27 cellular contexts compared by ENCODE assay signal in genomic region chr2:215429424-215429823, GRCh38. TPM values are rescaled to one million over a fixed set of nuclear protein-coding genes. Genes with fewer than 3 reads are reported as not detected.
DNase-seq lines count a peak whose midpoint lies in the region; ATAC-seq, FAIRE-seq and TF ChIP-seq lines count a peak whose summit lies in the region.
"Had no signal": no experiment of that assay in that cellular context is flagged by ENCODE, and none has a peak within 500 bp of the region (broad histone marks: within the 10 kb centered on the region; RNA-seq: fewer than 3 reads in every experiment).

No MANE protein-coding gene starts in this region.

- DNase-seq in HepG2 (ENCODE audit: low spot score), result no peak
- DNase-seq in right lobe of liver, result no peak
- DNase-seq in esophagus muscularis mucosa (ENCODE audit: extremely low spot score), result no peak
- DNase-seq in mesenchymal stem cell, result no peak
- no peak for DNase-seq in NCI-H2029 treated with DMSO at 0.1 percent for 48 hours (lab: John Stamatoyannopoulos, UW)
- no peak for DNase-seq in HTR-8/SVneo (ENCODE audit: insufficient read length, low spot score)
- DNase-seq: 8988T; activated CD4-positive, alpha-beta memory T cell treated with anti-CD3 and anti-CD28 coated beads for 36 hours; activated CD4-positive, CD25-positive, alpha-beta regulatory T cell treated with anti-CD3 and anti-CD28 coated beads, Interleukin-2, amount 50 U/mL, for 72 hours; activated CD8-positive, alpha-beta memory T cell treated with anti-CD3 and anti-CD28 coated beads, Interleukin-2, amount 50 U/mL, for 4 hours; caudate nucleus; dermis blood vessel endothelial cell; DMS53; GDM1; KBM-7; left colon; MG63; NCI-H1436; NCI-H2107; NCI-H446; RPMI8226; stimulated activated naive CD4-positive, alpha-beta T cell treated with Interleukin-2 at 50 U/mL for 16 hours; testis had no signal

- in situ Hi-C loops in HepG2 (cut with HindIII; ENCODE audit: extremely low pct_ligation_motif_present, low pct_unique_long_range_greater_than_20kb), result no loop called here

- peaks cover 51% of the 10 kb centered on the region for H4K20me1 ChIP-seq in HepG2 (ENCODE audit: insufficient read depth, low read length)

- no peak overlapping the region for H4K8ac ChIP-seq in mesenchymal stem cell (ENCODE audit: low read length)

- H2AK5ac ChIP-seq in mesenchymal stem cell (ENCODE audit: low read length, severe bottlenecking), result no peak overlapping the region

- H3K9ac ChIP-seq in HepG2 (ENCODE audit: insufficient read depth, low read depth, low read length), result no peak overlapping the region
- peak overlapping the region; percentile 99 for H3K9ac ChIP-seq in mesenchymal stem cell (ENCODE audit: low read length)

- no peak overlapping the region for H2BK15ac ChIP-seq in mesenchymal stem cell (ENCODE audit: low read depth, poor library complexity, severe bottlenecking)

- no peak overlapping the region for H3K18ac ChIP-seq in mesenchymal stem cell (ENCODE audit: low read depth in 1 of 2, low read length in 2 of 2)

- FAIRE-seq in HepG2 (lab: Jason Lieb, UNC) (no peak), HTR-8/SVneo (lab: Jason Lieb, UNC) (no peak)

- H2AFZ ChIP-seq in HepG2 (ENCODE audit: low read length) (no peak overlapping the region), mesenchymal stem cell (ENCODE audit: low read depth, low read length) (no peak overlapping the region)

- peaks cover 64% of the 10 kb centered on the region for H3K79me2 ChIP-seq in HepG2 (ENCODE audit: insufficient read depth, low read length)

- H4K91ac ChIP-seq in mesenchymal stem cell (ENCODE audit: low read length), result no peak overlapping the region

- 97% methylated on average over 1 of the region's 1 CpG for WGBS in HepG2 (ENCODE audit: low lambda C conversion rate)
- 94% methylated on average over 1 of the region's 1 CpG for WGBS in right lobe of liver (ENCODE audit: insufficient coverage, low coverage, low lambda C conversion rate, missing lambda C conversion rate)
- 91% methylated on average over 1 of the region's 1 CpG for WGBS in esophagus muscularis mucosa
- no CpG with 5 or more reads among the region's 1 CpG for WGBS in mesenchymal stem cell

- POLR2A ChIA-PET in HepG2 (lab: Yijun Ruan, JAX), result interaction anchor here (1.6 to 5.8 kb wide), 2 partner anchors 9 to 100 kb away, joined by 3 to 118 read pairs; no protein-coding TSS in a partner anchor

- H3K4me2 ChIP-seq in HepG2 (ENCODE audit: low read depth, low read length), result peak overlapping the region; percentile 89
- peak overlapping the region; percentile 22 for H3K4me2 ChIP-seq in mesenchymal stem cell (ENCODE audit: low read length, poor library complexity, severe bottlenecking)

- no peak overlapping the region for H3K4ac ChIP-seq in mesenchymal stem cell (ENCODE audit: low read depth in 1 of 2, low read length in 2 of 2)

- TF ChIP-seq POLR2A in HepG2 (IDR thresholded peaks at IDR 0.05; ENCODE audit: insufficient read depth in 1 of 2, low read depth in 2 of 2, low read length in 2 of 2) (no peak), right lobe of liver (IDR thresholded peaks at IDR 0.05) (no peak), esophagus muscularis mucosa (IDR thresholded peaks at IDR 0.05; ENCODE audit: low read depth) (no peak)

- no peak overlapping the region for H2BK120ac ChIP-seq in mesenchymal stem cell (ENCODE audit: low read depth, low read length)

- no peaks in the 10 kb centered on the region for H3K79me1 ChIP-seq in mesenchymal stem cell (replicated peaks; ENCODE audit: low read length, poor library complexity, severe bottlenecking)

- ATAC-seq in HepG2, result no peak
- ATAC-seq in right lobe of liver, result no peak
- ATAC-seq in HG03139 (IDR thresholded peaks at IDR 0.05; ENCODE audit: unreplicated experiment), result no peak
- ATAC-seq in HG03196 (IDR thresholded peaks at IDR 0.05; ENCODE audit: unreplicated experiment), result no peak
- ATAC-seq: left colon, sciatic nerve had no signal

- CTCF ChIA-PET in HepG2 (lab: Yijun Ruan, JAX; ENCODE audit: low intra/inter-chr PET ratio, low total read pairs), result no interaction called here

- H3K9me3 ChIP-seq in HepG2 (ENCODE audit: low read length) (no peaks in the 10 kb centered on the region), right lobe of liver (no peaks in the 10 kb centered on the region), esophagus muscularis mucosa (no peaks in the 10 kb centered on the region), mesenchymal stem cell (ENCODE audit: control insufficient read depth, low read length) (no peaks in the 10 kb centered on the region)
- H3K9me3 ChIP-seq: HAP-1, MG63, testis had no signal

- no TSS peak for BruUV-seq in HepG2 (replicated peaks; lab: Mats Ljungman, UMichigan)

- no peak for TF ChIP-seq CTCF in HepG2 (CRISPR knock-in tag; IDR thresholded peaks at IDR 0.05)
- TF ChIP-seq CTCF in right lobe of liver (IDR thresholded peaks at IDR 0.05), result no peak
- TF ChIP-seq CTCF in esophagus muscularis mucosa (IDR thresholded peaks at IDR 0.05), result no peak

- H3K14ac ChIP-seq in mesenchymal stem cell (ENCODE audit: low read length in 2 of 2), result no peak overlapping the region

- peaks cover 91% of the 10 kb centered on the region for H3K4me1 ChIP-seq in HepG2 (ENCODE audit: insufficient read depth, low read length)
- peaks cover 0 to 9% (median 0%) of the 10 kb centered on the region in 4 donors for H3K4me1 ChIP-seq in right lobe of liver
- H3K4me1 ChIP-seq in esophagus muscularis mucosa, result peaks cover 0 to 85% (median 78%) of the 10 kb centered on the region in 4 donors
- H3K4me1 ChIP-seq in mesenchymal stem cell (ENCODE audit: control insufficient read depth, insufficient read depth, low read depth, low read length), result peaks cover 9% of the 10 kb centered on the region
- H3K4me1 ChIP-seq: testis had no signal

- H3K4me3 ChIP-seq in HepG2 (replicated peaks in 1 of 3; ENCODE audit: insufficient read depth in 1 of 3, low read depth in 2 of 3, low read length in 3 of 3) (no peak overlapping the region; a peak in 1 of 6 replicates), right lobe of liver (no peak overlapping the region), esophagus muscularis mucosa (peak overlapping the region in 2 of 4 donors; percentile 6 to 91), mesenchymal stem cell (ENCODE audit: insufficient read depth in 1 of 2, low read depth in 1 of 2, low read length in 2 of 2) (peak overlapping the region in 1 of 2 experiments; percentile 91)
- H3K4me3 ChIP-seq: HAP-1, MG63, testis had no signal

- H2BK5ac ChIP-seq in mesenchymal stem cell (ENCODE audit: low read depth, low read length, poor library complexity, severe bottlenecking), result no peak overlapping the region

- H3K27me3 ChIP-seq in HepG2 (ENCODE audit: control insufficient read depth in 1 of 2, insufficient read depth in 2 of 2, low read length in 2 of 2) (no peaks in the 10 kb centered on the region; a peak in 1 of 5 replicates), right lobe of liver (no peaks in the 10 kb centered on the region), esophagus muscularis mucosa (no peaks in the 10 kb centered on the region), mesenchymal stem cell (ENCODE audit: control insufficient read depth in 1 of 2, insufficient read depth in 1 of 2, low read length in 2 of 2) (no peaks in the 10 kb centered on the region)
- H3K27me3 ChIP-seq: MG63, testis had no signal

- no peak overlapping the region for H2BK12ac ChIP-seq in mesenchymal stem cell (ENCODE audit: low read length in 2 of 2)

- H3K36me3 ChIP-seq in HepG2 (replicated peaks in 1 of 2; ENCODE audit: control insufficient read depth in 1 of 2, insufficient read depth in 2 of 2, low read length in 2 of 2) (peaks cover 28 to 82% of the 10 kb centered on the region in 2 experiments), right lobe of liver (peaks cover 0 to 80% (median 17%) of the 10 kb centered on the region in 4 donors), esophagus muscularis mucosa (peaks cover 13 to 81% (median 37%) of the 10 kb centered on the region in 4 donors), mesenchymal stem cell (ENCODE audit: control insufficient read depth in 1 of 2, insufficient read depth in 2 of 2, low read depth in 1 of 2, low read length in 2 of 2) (peaks cover 25 to 96% of the 10 kb centered on the region in 2 experiments)

- TF ChIP-seq RAD21 in HepG2 (CRISPR knock-in tag; IDR thresholded peaks at IDR 0.05), result no peak

- intact Hi-C loops in HepG2 (cut with micrococcal nuclease; ENCODE audit: unreplicated experiment) (no loop called here), right lobe of liver (cut with DNase I) (no loop called here), esophagus muscularis mucosa (cut with DNase I) (no loop called here)

- TF ChIP-seq EP300 in HepG2 (IDR thresholded peaks at IDR 0.05; ENCODE audit: low read depth in 2 of 2, low read length in 2 of 2) (no peak), HepG2 (CRISPR knock-in tag; IDR thresholded peaks at IDR 0.05; ENCODE audit: borderline replicate concordance) (no peak), esophagus muscularis mucosa (IDR thresholded peaks at IDR 0.05) (no peak)

- H3K23ac ChIP-seq in mesenchymal stem cell (ENCODE audit: low read length in 2 of 2), result no peak overlapping the region

- peak overlapping the region; percentile 19 for H3K27ac ChIP-seq in HepG2 (ENCODE audit: extremely low read length, insufficient read depth, low read length)
- no peak overlapping the region for H3K27ac ChIP-seq in right lobe of liver
- H3K27ac ChIP-seq in esophagus muscularis mucosa (replicated peaks in 1 of 4), result peak overlapping the region; percentile 87 to 97 (median 96)
- H3K27ac ChIP-seq in mesenchymal stem cell (ENCODE audit: low read length, poor library complexity, severe bottlenecking), result peak overlapping the region; percentile 51
- H3K27ac ChIP-seq: testis had no signal

RNA-seq across cellular contexts. Expression of gene FN1, which starts 6.4 kb away (rescaled TPM):
- total RNA-seq in HepG2 (2016; rRNA removed; fragmentation: Illumina TruSeq; extraction: Trizol), result 1,029 and 1,847 TPM in 2 replicates
- 126 and 147 TPM in 2 replicates for total RNA-seq in HepG2 (2016; cell fraction: cytosol; rRNA removed; fragmentation: Illumina TruSeq; extraction: Trizol; ENCODE audit: low read depth)
- 854 and 1,853 TPM in 2 replicates for total RNA-seq in HepG2 (2016; cell fraction: insoluble cytoplasmic fraction; rRNA removed; fragmentation: Illumina TruSeq; extraction: Trizol)
- 296 and 350 TPM in 2 replicates for total RNA-seq in HepG2 (2016; cell fraction: membrane; rRNA removed; fragmentation: Illumina TruSeq; extraction: Trizol)
- 2,550 and 3,138 TPM in 2 replicates for total RNA-seq in HepG2 (2016; cell fraction: nucleus; rRNA removed; fragmentation: Illumina TruSeq; extraction: Trizol)
- polyA plus RNA-seq in HepG2 (2011; rRNA removed), result 6,471 and 8,294 TPM in 2 replicates
- 5,228 and 6,020 TPM in 2 replicates for polyA plus RNA-seq in HepG2 (2011; cell fraction: cytosol; rRNA removed)
- polyA plus RNA-seq in HepG2 (2011; cell fraction: nucleus; rRNA removed), result 7,071 and 7,329 TPM in 2 replicates
- polyA plus RNA-seq in HepG2 (2012), result 6,919 and 7,291 TPM in 2 replicates
- polyA plus RNA-seq in HepG2 (2016; cell fraction: cytosol; fragmentation: Illumina TruSeq; extraction: Trizol; ENCODE audit: low read depth), result 105 and 116 TPM in 2 replicates
- polyA plus RNA-seq in HepG2 (2016; cell fraction: insoluble cytoplasmic fraction; fragmentation: Illumina TruSeq; extraction: Trizol; ENCODE audit: low read depth), result 930 and 1,012 TPM in 2 replicates
- polyA plus RNA-seq in HepG2 (2016; cell fraction: membrane; fragmentation: Illumina TruSeq; extraction: Trizol; ENCODE audit: low read depth), result 206 and 247 TPM in 2 replicates
- 3,833 and 4,011 TPM in 2 replicates for polyA plus RNA-seq in HepG2 (2016; cell fraction: nucleus; fragmentation: Illumina TruSeq; extraction: Trizol; ENCODE audit: insufficient read depth, low read depth)
- 4.7 and 8,343 TPM in 2 replicates for polyA minus RNA-seq in HepG2 (2011; rRNA and poly(A)+ RNA removed; ENCODE audit: low replicate concordance)
- polyA minus RNA-seq in HepG2 (2011; cell fraction: cytosol; rRNA and poly(A)+ RNA removed), result 6,416 and 9,415 TPM in 2 replicates
- 5,814 and 6,553 TPM in 2 replicates for polyA minus RNA-seq in HepG2 (2011; cell fraction: nucleus; rRNA and poly(A)+ RNA removed)
- total RNA-seq in right lobe of liver, result 1,000 to 10,000 TPM in 5 of 6 experiments, 100 to 1,000 TPM in 1; 938 to 2,279 (median 1,324) TPM
- total RNA-seq in esophagus muscularis mucosa, result 1,000 to 10,000 TPM; 2,256 to 4,873 (median 2,950) TPM
- polyA plus RNA-seq in mesenchymal stem cell (2013, experiment 1 of 2), result 1,493 TPM
- 1,327 TPM for polyA plus RNA-seq in mesenchymal stem cell (2013, experiment 2 of 2)

Comparison
In these comparisons a context has a peak if more than half of its experiments do, and no peak if none do; other contexts are left out.
1. H3K27ac ChIP-seq: peak in HepG2 (single experiment), esophagus muscularis mucosa (4 of 4) and mesenchymal stem cell (single experiment); none in right lobe of liver (0 of 3).